In genomic region chr20:32040142-32040953, GRCh38 we compare ENCODE assay signal across 9 cellular contexts. TPM values are rescaled to one million over a fixed set of nuclear protein-coding genes. Genes with fewer than 3 reads are reported as not detected.
DNase-seq lines count a peak whose midpoint lies in the region; ATAC-seq and TF ChIP-seq lines count a peak whose summit lies in the region.
"Had no signal": no experiment of that assay in that cellular context is flagged by ENCODE, and none has a peak within 500 bp of the region (broad histone marks: within the 10 kb centered on the region; RNA-seq: fewer than 3 reads in every experiment).

No MANE protein-coding gene starts in this region.

- H3K27me3 ChIP-seq in DOHH2 (ENCODE audit: control insufficient read depth, low read length), result no peaks in the 10 kb centered on the region
- H3K27me3 ChIP-seq in GM23338 (ENCODE audit: insufficient read depth), result no peaks in the 10 kb centered on the region
- H3K27me3 ChIP-seq in left lung, result peaks cover 0 to 16% of the 10 kb centered on the region in 2 donors
- H3K27me3 ChIP-seq in CD4-positive, alpha-beta T cell (ENCODE audit: control insufficient read depth, insufficient read depth, low read length), result peaks cover 34% of the 10 kb centered on the region

- peak; percentile 68 for ATAC-seq in GM23338
- ATAC-seq in left lung, result peak; percentile 86
- ATAC-seq in HG02840 (IDR thresholded peaks at IDR 0.05; ENCODE audit: low FRiP score, unreplicated experiment), result no peak
- no peak for ATAC-seq in CD4-positive, alpha-beta T cell (ENCODE audit: poor library complexity)

- peak overlapping the region; percentile 73; the same call in 1 of the 2 replicates for H2AFZ ChIP-seq in GM23338

- DNase-seq in GM23338 (ENCODE audit: low spot score), result no peak
- peak; percentile 73 for DNase-seq in RWPE1 (ENCODE audit: low spot score)
- peak; percentile 77 to 93 for DNase-seq in left lung
- DNase-seq in COLO668 (lab: John Stamatoyannopoulos, UW; ENCODE audit: unreplicated experiment), result no peak
- DNase-seq in CD4-positive, alpha-beta T cell, result no peak
- DNase-seq in stimulated activated CD4-positive, alpha-beta T cell treated with anti-CD3 and anti-CD28 coated beads, Interleukin-12 subunit alpha, Interleukin-12 subunit beta, amount 100 ng/mL, for 4 hours, result no peak
- DNase-seq: foreskin melanocyte had no signal

- H3K27me3 Mint-ChIP-seq in GM23338 (ENCODE audit: insufficient read depth, low read depth, poor library complexity), result peaks cover under 1% of the 10 kb centered on the region
- H3K27me3 Mint-ChIP-seq in CD4-positive, alpha-beta T cell, result peaks cover 68% of the 10 kb centered on the region

- H3K27ac ChIP-seq in DOHH2 (ENCODE audit: low read depth, low read length) (peak overlapping the region; percentile 89), GM23338 (ENCODE audit: low read depth) (no peak overlapping the region), RWPE1 (peak overlapping the region; percentile 86), left lung (peak overlapping the region; percentile 13 to 94)
- no peak overlapping the region for H3K27ac ChIP-seq in CD4-positive, alpha-beta T cell (ENCODE audit: low read depth, low read length)

- H3K4me1 ChIP-seq in DOHH2 (ENCODE audit: control insufficient read depth, low read length), result peaks cover 78% of the 10 kb centered on the region
- H3K4me1 ChIP-seq in GM23338 (ENCODE audit: insufficient read depth), result peaks cover 24% of the 10 kb centered on the region
- H3K4me1 ChIP-seq in left lung, result peaks cover 0 to 72% of the 10 kb centered on the region in 2 donors

- H3K4me3 ChIP-seq in DOHH2 (ENCODE audit: low read length) (peak overlapping the region; percentile 63), GM23338 (no peak overlapping the region), left lung (no peak overlapping the region)

- no peaks in the 10 kb centered on the region; the same call in 2 of the 3 replicates for H3K36me3 Mint-ChIP-seq in GM23338 (ENCODE audit: low read depth)
- H3K36me3 Mint-ChIP-seq in CD4-positive, alpha-beta T cell (ENCODE audit: low read depth), result no peaks in the 10 kb centered on the region

- H3K36me3 ChIP-seq in DOHH2 (ENCODE audit: control insufficient read depth, low read length) (no peaks in the 10 kb centered on the region), GM23338 (ENCODE audit: insufficient read depth) (no peaks in the 10 kb centered on the region), left lung (no peaks in the 10 kb centered on the region)

- H3K9me3 ChIP-seq in DOHH2 (ENCODE audit: control insufficient read depth, insufficient read depth, low read length) (no peaks in the 10 kb centered on the region), left lung (no peaks in the 10 kb centered on the region)
- no peaks in the 10 kb centered on the region for H3K9me3 ChIP-seq in CD4-positive, alpha-beta T cell (ENCODE audit: control insufficient read depth, low read length)

- H3K79me2 ChIP-seq in DOHH2 (ENCODE audit: control insufficient read depth, low read length), result no peaks in the 10 kb centered on the region
- no peaks in the 10 kb centered on the region for H3K79me2 ChIP-seq in GM23338 (replicated peaks; ENCODE audit: insufficient read depth)

- CTCF ChIA-PET in RWPE1 (lab: Yijun Ruan, JAX), result interaction anchor here (0.6 to 1.5 kb wide), 6 partner anchors 8 to 186 kb away, joined by 3 to 7 read pairs (median 4); no protein-coding TSS in a partner anchor
- CTCF ChIA-PET in CD4-positive, alpha-beta T cell (lab: Charles Lee), result no interaction called here

- TF ChIP-seq CTCF in DOHH2 (IDR thresholded peaks at IDR 0.05; ENCODE audit: low read depth, low read length, poor library complexity, severe bottlenecking) (no peak), GM23338 (conservative IDR thresholded peaks at IDR 0.05; ENCODE audit: low read depth in 2 of 2) (no peak), RWPE1 (conservative IDR thresholded peaks at IDR 0.05; ENCODE audit: low read depth) (no peak), left lung (IDR thresholded peaks at IDR 0.05) (no peak)
- no peak for TF ChIP-seq CTCF in CD4-positive, alpha-beta T cell (IDR thresholded peaks at IDR 0.05)

- POLR2A ChIA-PET in RWPE1 (lab: Yijun Ruan, JAX; ENCODE audit: low non-redundant PET), result interaction anchor here (0.6 to 0.8 kb wide), 2 partner anchors 11 to 158 kb away, joined by 3 to 8 read pairs; no protein-coding TSS in a partner anchor
- POLR2A ChIA-PET in CD4-positive, alpha-beta T cell (lab: Charles Lee), result no interaction called here

- peaks cover 26% of the 10 kb centered on the region for H3K4me1 Mint-ChIP-seq in GM23338
- no peaks in the 10 kb centered on the region for H3K4me1 Mint-ChIP-seq in CD4-positive, alpha-beta T cell (ENCODE audit: low read depth)

- peaks cover 19% of the 10 kb centered on the region for H3K9me3 Mint-ChIP-seq in GM23338
- no peaks in the 10 kb centered on the region for H3K9me3 Mint-ChIP-seq in CD4-positive, alpha-beta T cell

- intact Hi-C loops in left lung (cut with DNase I), result no loop called here
- intact Hi-C loops in CD4-positive, alpha-beta T cell (cut with DNase I, micrococcal nuclease), result no loop called here

- H3F3A ChIP-seq in DOHH2 (ENCODE audit: control insufficient read depth, insufficient read depth) (peaks cover 42% of the 10 kb centered on the region), GM23338 (replicated peaks; ENCODE audit: low read depth) (peaks cover 3% of the 10 kb centered on the region; the same call in 1 of the 2 replicates)

- no peak overlapping the region; the same call in 2 of the 3 replicates for H3K4me3 Mint-ChIP-seq in GM23338
- H3K4me3 Mint-ChIP-seq in CD4-positive, alpha-beta T cell, result no peak overlapping the region

- H3K9me2 ChIP-seq in DOHH2 (replicated peaks; ENCODE audit: control insufficient read depth, low read length) (no peaks in the 10 kb centered on the region), GM23338 (ENCODE audit: insufficient read depth) (no peaks in the 10 kb centered on the region)

- peak overlapping the region; percentile 10; the same call in 1 of the 2 replicates for H3K27ac Mint-ChIP-seq in GM23338
- H3K27ac Mint-ChIP-seq in CD4-positive, alpha-beta T cell, result no peak overlapping the region

- no peaks in the 10 kb centered on the region for H4K20me1 ChIP-seq in DOHH2 (ENCODE audit: control insufficient read depth, insufficient read depth, low read depth, low read length)
- 0 out of 2 replicates have a peak, but pooled peaks cover 2% of the 10 kb centered on the region for H4K20me1 ChIP-seq in GM23338 (replicated peaks; ENCODE audit: insufficient read depth)

- H3K4me2 ChIP-seq in DOHH2 (ENCODE audit: low read length) (peak overlapping the region; percentile 79), GM23338 (peak overlapping the region; percentile 62)

TF ChIP-seq in GM23338, 12 proteins besides CTCF, POLR2A, EP300 and RAD21 (continues in another document):
- TF ChIP-seq EZH2 (IDR thresholded peaks at IDR 0.05; ENCODE audit: low read depth, unreplicated experiment) (no peak), ZNF114 (CRISPR knock-in tag; IDR thresholded peaks at IDR 0.05) (no peak), EZH2phosphoT487 (IDR thresholded peaks at IDR 0.05; ENCODE audit: unreplicated experiment) (no peak), STAT1 (IDR thresholded peaks at IDR 0.05; ENCODE audit: unreplicated experiment) (no peak), POLR2AphosphoS5 (IDR thresholded peaks at IDR 0.05; ENCODE audit: low read depth) (no peak)

RNA-seq across cellular contexts. Expression of gene HCK, which starts 11.7 kb away (rescaled TPM):
- 0.97 and 1.2 TPM in 2 replicates for total RNA-seq in GM23338 (2014; rRNA removed; shearing (Covaris generic))
- polyA plus RNA-seq in GM23338 (2016; fragmentation: Nextera tagmentation; extraction: Ambion mirVana), result 0.43 TPM in 1 of 2 replicates, not detected in the other
- total RNA-seq in left lung, result 100 to 1,000 TPM in 1 of 2 donors, 10 to 100 TPM in 1; 30.8 to 110 TPM
- 1 to 10 TPM in 1 of 2 experiments, under 1 TPM in 1; 0.67 to 1.0 TPM for total RNA-seq in CD4-positive, alpha-beta T cell

RNA-seq across cellular contexts. Expression of gene CCM2L, which starts 30.1 kb away (rescaled TPM):
- total RNA-seq in GM23338 (2014; rRNA removed; shearing (Covaris generic)), result 9.6 and 13.3 TPM in 2 replicates
- polyA plus RNA-seq in GM23338 (2016; fragmentation: Nextera tagmentation; extraction: Ambion mirVana), result 4.9 and 6.4 TPM in 2 replicates
- total RNA-seq in left lung, result 10 to 100 TPM in 1 of 2 donors, 1 to 10 TPM in 1; 6.8 to 13.5 TPM
- total RNA-seq in CD4-positive, alpha-beta T cell, result not detected

Comparison
In these comparisons a context has a peak if more than half of its experiments do, and no peak if none do; other contexts are left out.
1. H3K27ac ChIP-seq: peak in DOHH2 (single experiment), RWPE1 (single experiment) and left lung (2 of 2); none in GM23338 (single experiment) and CD4-positive, alpha-beta T cell (single experiment).
2. ATAC-seq: peak in GM23338 (single experiment) and left lung (single experiment); none in HG02840 (single experiment) and CD4-positive, alpha-beta T cell (single experiment).
3. DNase-seq: peak in RWPE1 (single experiment) and left lung (2 of 2); none in GM23338 (single experiment), COLO668 (single experiment), CD4-positive, alpha-beta T cell (0 of 10) and stimulated activated CD4-positive, alpha-beta T cell treated with anti-CD3 and anti-CD28 coated beads, Interleukin-12 subunit alpha, Interleukin-12 subunit beta, amount 100 ng/mL, for 4 hours (single experiment).
4. RNA of gene HCK, which starts 11.7 kb away (total RNA-seq): 30.8 to 110 TPM in left lung; 0.67 to 1.0 TPM in CD4-positive, alpha-beta T cell and 0.97 to 1.2 TPM in GM23338; every median in the first group is over 10 times any median in the second.
5. RNA of gene CCM2L, which starts 30.1 kb away (total RNA-seq): 6.8 to 13.5 TPM in left lung and 9.6 to 13.3 TPM in GM23338; not detected in CD4-positive, alpha-beta T cell; every median in the first group is over 4 times any median in the second.